In the genomic region with DNA sequence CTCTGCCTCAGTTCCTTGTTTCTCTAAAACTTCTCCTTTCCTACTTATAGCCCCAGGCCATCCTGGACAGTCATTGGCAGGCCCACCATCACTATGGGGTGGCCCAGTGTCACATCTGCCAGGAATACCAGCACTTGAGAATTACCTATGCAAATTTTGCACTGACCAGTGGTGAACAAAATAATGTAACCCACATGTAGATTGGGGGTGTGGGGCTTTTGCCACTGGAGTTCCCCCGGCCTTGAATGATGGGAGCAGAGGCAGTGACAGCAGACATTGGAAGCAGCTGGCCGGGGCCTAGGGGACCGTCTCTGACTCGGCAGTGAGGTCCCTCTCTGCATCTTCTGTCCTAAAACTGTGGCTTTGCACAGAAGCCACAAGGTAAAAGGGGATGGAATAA, we compare ENCODE assay signal across 14 cellular contexts. TPM values are rescaled to one million over a fixed set of nuclear protein-coding genes. Genes with fewer than 3 reads are reported as not detected.
DNase-seq lines count a peak whose midpoint lies in the region; ATAC-seq and TF ChIP-seq lines count a peak whose summit lies in the region.
"Had no signal": no experiment of that assay in that cellular context is flagged by ENCODE, and none has a peak within 500 bp of the region (broad histone marks: within the 10 kb centered on the region; RNA-seq: fewer than 3 reads in every experiment).

No MANE protein-coding gene starts in this region.

- intact Hi-C loops in natural killer cell (cut with micrococcal nuclease) = loop anchor here (10.0 kb wide), 1 partner anchor 308 kb away; a partner anchor contains a TSS
- intact Hi-C loops in posterior vena cava (cut with DNase I) = loop anchor here in 1 of 2 donors (10.0 kb wide), 1 partner anchor 158 kb away; no protein-coding TSS in a partner anchor

- no peak for TF ChIP-seq CTCF in natural killer cell (IDR thresholded peaks at IDR 0.05)
- no peak for TF ChIP-seq CTCF in GM20000 (IDR thresholded peaks at IDR 0.05; ENCODE audit: extremely low read depth, missing control alignments)

- peak; percentile 31 for DNase-seq in natural killer cell treated with Interleukin-12 subunit alpha and Interleukin-12 subunit beta and Interleukin-15 and Interleukin-18, amount 100 ng/mL, for 72 hours (ENCODE audit: low spot score)
- DNase-seq in natural killer cell (no peak), GM20000 (ENCODE audit: low spot score) (peak; percentile 40), posterior vena cava (ENCODE audit: low spot score) (peak; percentile 46), RPMI8226 (no peak), substantia nigra (lab: John Stamatoyannopoulos, UW) (no peak)
- DNase-seq: ACHN; Calu3; CD4-positive, CD25-positive, alpha-beta regulatory T cell; DMS 273 treated with DMSO at 0.1 percent for 48 hours had no signal

- H3K36me3 Mint-ChIP-seq in natural killer cell treated with Interleukin-12 subunit alpha and Interleukin-12 subunit beta and Interleukin-15 and Interleukin-18, amount 100 ng/mL, for 72 hours = no peaks in the 10 kb centered on the region
- H3K36me3 Mint-ChIP-seq in natural killer cell = no peaks in the 10 kb centered on the region

- no peak overlapping the region for H3K27ac ChIP-seq in substantia nigra (ENCODE audit: low read depth, low read length, poor library complexity, severe bottlenecking)
- H3K27ac ChIP-seq: BLaER1 treated with 17β-estradiol and CSF1 and Interleukin-3, amounts not matched to agents 10 nM and 100 nM; KMS-11 had no signal

- no peaks in the 10 kb centered on the region for H3K27me3 Mint-ChIP-seq in natural killer cell treated with Interleukin-12 subunit alpha and Interleukin-12 subunit beta and Interleukin-15 and Interleukin-18, amount 100 ng/mL, for 72 hours
- H3K27me3 Mint-ChIP-seq in natural killer cell (ENCODE audit: low read depth in 2 of 2) = no peaks in the 10 kb centered on the region
- H3K27me3 Mint-ChIP-seq: CD4-positive, CD25-positive, alpha-beta regulatory T cell had no signal

- H3K9me3 Mint-ChIP-seq in natural killer cell treated with Interleukin-12 subunit alpha and Interleukin-12 subunit beta and Interleukin-15 and Interleukin-18, amount 100 ng/mL, for 72 hours = no peaks in the 10 kb centered on the region
- H3K9me3 Mint-ChIP-seq in natural killer cell = no peaks in the 10 kb centered on the region
- H3K9me3 Mint-ChIP-seq: CD4-positive, CD25-positive, alpha-beta regulatory T cell had no signal

- no peak for ATAC-seq in natural killer cell treated with Interleukin-12 subunit alpha and Interleukin-12 subunit beta and Interleukin-15 and Interleukin-18, amount 100 ng/mL, for 72 hours
- no peak for ATAC-seq in natural killer cell
- ATAC-seq in GM21528 (IDR thresholded peaks at IDR 0.05; ENCODE audit: low FRiP score, unreplicated experiment) = no peak
- ATAC-seq: HepG2 had no signal

- H3K27ac Mint-ChIP-seq in natural killer cell treated with Interleukin-12 subunit alpha and Interleukin-12 subunit beta and Interleukin-15 and Interleukin-18, amount 100 ng/mL, for 72 hours = no peak overlapping the region
- H3K27ac Mint-ChIP-seq in natural killer cell = no peak overlapping the region

- peaks cover 22 to 25% of the 10 kb centered on the region in 2 donors for H3K4me1 Mint-ChIP-seq in natural killer cell treated with Interleukin-12 subunit alpha and Interleukin-12 subunit beta and Interleukin-15 and Interleukin-18, amount 100 ng/mL, for 72 hours (ENCODE audit: low read depth in 2 of 2)
- H3K4me1 Mint-ChIP-seq in natural killer cell = peaks cover 24 to 30% of the 10 kb centered on the region in 2 donors

- H3K4me3 Mint-ChIP-seq in natural killer cell treated with Interleukin-12 subunit alpha and Interleukin-12 subunit beta and Interleukin-15 and Interleukin-18, amount 100 ng/mL, for 72 hours = no peak overlapping the region
- no peak overlapping the region for H3K4me3 Mint-ChIP-seq in natural killer cell

RNA-seq across cellular contexts. Expression of a gene that starts 24.9 kb away (rescaled TPM):
- 10 to 100 TPM in 1 of 2 donors, 1 to 10 TPM in 1; 8.9 to 32.2 TPM for total RNA-seq in natural killer cell treated with Interleukin-12 subunit alpha and Interleukin-12 subunit beta and Interleukin-15 and Interleukin-18, amount 100 ng/mL, for 72 hours
- total RNA-seq in natural killer cell = 10 to 100 TPM; 36.3 to 60.7 (median 45.2) TPM
- total RNA-seq in posterior vena cava = 10 to 100 TPM; 25.9 to 26.3 TPM

Comparison
In these comparisons a context has a peak if more than half of its experiments do, and no peak if none do; other contexts are left out.
1. DNase-seq: peak in natural killer cell treated with Interleukin-12 subunit alpha and Interleukin-12 subunit beta and Interleukin-15 and Interleukin-18, amount 100 ng/mL, for 72 hours (single experiment), GM20000 (single experiment) and posterior vena cava (single experiment); none in natural killer cell (single experiment), RPMI8226 (single experiment) and substantia nigra (0 of 49).